ENCODE assay signal across 16 cellular contexts in genomic region chr7:70456729-70457128, GRCh38.
DNase-seq lines count a peak whose midpoint lies in the region; ATAC-seq and TF ChIP-seq lines count a peak whose summit lies in the region.
"Had no signal": no experiment of that assay in that cellular context is flagged by ENCODE, and none has a peak within 500 bp of the region (broad histone marks: within the 10 kb centered on the region; RNA-seq: fewer than 3 reads in every experiment).

No MANE protein-coding gene starts in this region.

- H2AFZ ChIP-seq in GM23338 = no peak overlapping the region

- H3K9ac ChIP-seq in endodermal cell (ENCODE audit: extremely low read depth, low read length, poor library complexity, severe bottlenecking) = no peak overlapping the region

- H3K36me3 Mint-ChIP-seq in endodermal cell (ENCODE audit: low read depth) (peaks cover 16% of the 10 kb centered on the region), GM23338 (ENCODE audit: low read depth) (no peaks in the 10 kb centered on the region), WTC11 (no peaks in the 10 kb centered on the region)
- H3K36me3 Mint-ChIP-seq: activated naive CD4-positive, alpha-beta T cell treated with anti-CD3 and anti-CD28 coated beads, Interleukin-2, amount 50 U/mL, for 24 hours; CD8-positive, alpha-beta T cell had no signal

- H3K9me3 Mint-ChIP-seq in endodermal cell = no peaks in the 10 kb centered on the region
- no peaks in the 10 kb centered on the region for H3K9me3 Mint-ChIP-seq in GM23338
- no peaks in the 10 kb centered on the region for H3K9me3 Mint-ChIP-seq in WTC11
- H3K9me3 Mint-ChIP-seq: activated naive CD4-positive, alpha-beta T cell treated with anti-CD3 and anti-CD28 coated beads, Interleukin-2, amount 50 U/mL, for 24 hours; CD8-positive, alpha-beta T cell had no signal

- H3K27me3 ChIP-seq in endodermal cell (ENCODE audit: control insufficient read depth, insufficient read depth, low read length, poor library complexity, severe bottlenecking) = no peaks in the 10 kb centered on the region
- H3K27me3 ChIP-seq in GM23338 (ENCODE audit: insufficient read depth) = no peaks in the 10 kb centered on the region

- H3K79me2 ChIP-seq in GM23338 (replicated peaks; ENCODE audit: insufficient read depth) = no peaks in the 10 kb centered on the region

- no peak overlapping the region for H3K4me3 Mint-ChIP-seq in endodermal cell
- H3K4me3 Mint-ChIP-seq in GM23338 = no peak overlapping the region
- no peak overlapping the region for H3K4me3 Mint-ChIP-seq in WTC11
- H3K4me3 Mint-ChIP-seq: activated naive CD4-positive, alpha-beta T cell treated with anti-CD3 and anti-CD28 coated beads, Interleukin-2, amount 50 U/mL, for 24 hours; CD8-positive, alpha-beta T cell; HFFc6 had no signal

- no peaks in the 10 kb centered on the region for H3K9me2 ChIP-seq in GM23338 (ENCODE audit: insufficient read depth)

- no peaks in the 10 kb centered on the region for H3K27me3 Mint-ChIP-seq in endodermal cell (ENCODE audit: insufficient read depth)
- peaks cover 1% of the 10 kb centered on the region for H3K27me3 Mint-ChIP-seq in GM23338 (ENCODE audit: insufficient read depth, low read depth, poor library complexity)
- no peaks in the 10 kb centered on the region; the same call in 1 of the 2 replicates for H3K27me3 Mint-ChIP-seq in WTC11 (ENCODE audit: low read depth)
- H3K27me3 Mint-ChIP-seq: activated naive CD4-positive, alpha-beta T cell treated with anti-CD3 and anti-CD28 coated beads, Interleukin-2, amount 50 U/mL, for 24 hours had no signal

- 95 to 100% methylated on average over 3 to 4 of the region's 4 CpGs for WGBS in endodermal cell (ENCODE audit: insufficient coverage in 1 of 2, insufficient read length in 1 of 2), 2 experiments

- in situ Hi-C loops in G401 (cut with HindIII; ENCODE audit: low sequenced_read_pairs) = no loop called here

- H4K20me1 ChIP-seq in GM23338 (replicated peaks; ENCODE audit: insufficient read depth) = no peaks in the 10 kb centered on the region; the same call in 1 of the 2 replicates

- H3K4me2 ChIP-seq in GM23338 = no peak overlapping the region

- no peak for TF ChIP-seq CTCF in endodermal cell (conservative IDR thresholded peaks at IDR 0.05)
- TF ChIP-seq CTCF in GM23338 (conservative IDR thresholded peaks at IDR 0.05; ENCODE audit: low read depth in 2 of 2) = no peak
- no peak for TF ChIP-seq CTCF in WTC11 (IDR thresholded peaks at IDR 0.05)

- H3K4me1 ChIP-seq in endodermal cell (ENCODE audit: control insufficient read depth, insufficient read depth, low read length) = no peaks in the 10 kb centered on the region
- no peaks in the 10 kb centered on the region; the same call in 1 of the 2 replicates for H3K4me1 ChIP-seq in GM23338 (ENCODE audit: insufficient read depth)

- no peak overlapping the region for H3K4me3 ChIP-seq in endodermal cell (ENCODE audit: low read length)
- H3K4me3 ChIP-seq in GM23338 = no peak overlapping the region

- H3K27ac ChIP-seq in endodermal cell (ENCODE audit: low read depth, low read length) (no peak overlapping the region), GM23338 (ENCODE audit: low read depth) (no peak overlapping the region), caudate nucleus (ENCODE audit: low read depth, low read length) (no peak overlapping the region)

- peaks cover 23% of the 10 kb centered on the region for H3K4me1 Mint-ChIP-seq in endodermal cell
- H3K4me1 Mint-ChIP-seq in GM23338 = peaks cover 10% of the 10 kb centered on the region
- H3K4me1 Mint-ChIP-seq in WTC11 = peaks cover 10% of the 10 kb centered on the region
- H3K4me1 Mint-ChIP-seq: activated naive CD4-positive, alpha-beta T cell treated with anti-CD3 and anti-CD28 coated beads, Interleukin-2, amount 50 U/mL, for 24 hours had no signal

- DNase-seq in endodermal cell (peak; percentile 55), GM23338 (ENCODE audit: low spot score) (no peak), WTC11 (ENCODE audit: low spot score) (no peak), G401 (ENCODE audit: low spot score) (no peak), caudate nucleus (lab: John Stamatoyannopoulos, UW) (no peak)
- DNase-seq: activated CD4-positive, CD25-positive, alpha-beta regulatory T cell; foreskin fibroblast; HFFc6; kidney glomerular epithelial cell; occipital lobe; stimulated activated CD4-positive, alpha-beta T cell treated with anti-CD3 and anti-CD28 coated beads, Interleukin-1b, Interleukin-23, amount 100 ng/mL, for 48 hours had no signal

- POLR2A ChIA-PET in WTC11 (lab: Charles Lee) = no interaction called here

- H3F3A ChIP-seq in GM23338 (replicated peaks; ENCODE audit: low read depth) = no peaks in the 10 kb centered on the region

- CTCF ChIA-PET in WTC11 (lab: Charles Lee) = no interaction called here

- peaks cover 3% of the 10 kb centered on the region for H3K9me3 ChIP-seq in endodermal cell (ENCODE audit: control insufficient read depth, low read length)

- H3K27ac Mint-ChIP-seq in endodermal cell = no peak overlapping the region
- no peak overlapping the region for H3K27ac Mint-ChIP-seq in GM23338
- no peak overlapping the region for H3K27ac Mint-ChIP-seq in WTC11
- H3K27ac Mint-ChIP-seq: activated naive CD4-positive, alpha-beta T cell treated with anti-CD3 and anti-CD28 coated beads, Interleukin-2, amount 50 U/mL, for 24 hours; CD8-positive, alpha-beta T cell; HFFc6 had no signal

- ATAC-seq in GM18502 (IDR thresholded peaks at IDR 0.05; ENCODE audit: poor library complexity, unreplicated experiment) (peak; percentile 75), GM21360 (IDR thresholded peaks at IDR 0.05; ENCODE audit: unreplicated experiment) (peak; percentile 61), HG03135 (IDR thresholded peaks at IDR 0.05; ENCODE audit: unreplicated experiment) (peak; percentile 58), GM23338 (no peak), WTC11 (no peak)
- ATAC-seq: CD8-positive, alpha-beta T cell had no signal

- no peaks in the 10 kb centered on the region for H3K36me3 ChIP-seq in endodermal cell (ENCODE audit: control insufficient read depth, insufficient read depth, low read length)
- H3K36me3 ChIP-seq in GM23338 (ENCODE audit: insufficient read depth) = no peaks in the 10 kb centered on the region

TF ChIP-seq in GM23338, 12 proteins besides CTCF, POLR2A, EP300 and RAD21 (continues in another document):
- TF ChIP-seq REST (IDR thresholded peaks at IDR 0.05; ENCODE audit: unreplicated experiment) = no peak
- no peak for TF ChIP-seq STAT1 (IDR thresholded peaks at IDR 0.05; ENCODE audit: unreplicated experiment)
- no peak for TF ChIP-seq ZNF114 (CRISPR knock-in tag; IDR thresholded peaks at IDR 0.05)
- TF ChIP-seq EZH2 (IDR thresholded peaks at IDR 0.05; ENCODE audit: low read depth, unreplicated experiment) = no peak
- TF ChIP-seq POLR2AphosphoS5 (IDR thresholded peaks at IDR 0.05; ENCODE audit: low read depth) = no peak

TF ChIP-seq in WTC11, 78 proteins besides CTCF, POLR2A, EP300 and RAD21:
- TF ChIP-seq CREB1 (CRISPR knock-in tag; IDR thresholded peaks at IDR 0.05) (no peak), USF1 (CRISPR knock-in tag; IDR thresholded peaks at IDR 0.05) (no peak), ZBTB21 (CRISPR knock-in tag; IDR thresholded peaks at IDR 0.05; ENCODE audit: borderline replicate concordance) (no peak), RORB (CRISPR knock-in tag; IDR thresholded peaks at IDR 0.05) (no peak)

Comparison
In these comparisons a context has a peak if more than half of its experiments do, and no peak if none do; other contexts are left out.
1. ATAC-seq: peak in GM18502 (single experiment), GM21360 (single experiment) and HG03135 (single experiment); none in GM23338 (single experiment) and WTC11 (single experiment).